1 cellular context compared by ENCODE assay signal in genomic region chr16:57800213-57801097, GRCh38.
A peak's percentile ranks its signal among the peaks of the same experiment; 100 is the strongest.
TF ChIP-seq lines count a peak whose summit lies in the region.

No MANE protein-coding gene starts in this region.

TF ChIP-seq in K562, 482 proteins besides CTCF, POLR2A, EP300 and RAD21 (continued from another document and continues in another):
- TF ChIP-seq, protein P1, sequence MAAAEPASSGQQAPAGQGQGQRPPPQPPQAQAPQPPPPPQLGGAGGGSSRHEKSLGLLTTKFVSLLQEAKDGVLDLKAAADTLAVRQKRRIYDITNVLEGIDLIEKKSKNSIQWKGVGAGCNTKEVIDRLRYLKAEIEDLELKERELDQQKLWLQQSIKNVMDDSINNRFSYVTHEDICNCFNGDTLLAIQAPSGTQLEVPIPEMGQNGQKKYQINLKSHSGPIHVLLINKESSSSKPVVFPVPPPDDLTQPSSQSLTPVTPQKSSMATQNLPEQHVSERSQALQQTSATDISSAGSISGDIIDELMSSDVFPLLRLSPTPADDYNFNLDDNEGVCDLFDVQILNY (CRISPR knock-in tag; IDR thresholded peaks at IDR 0.05) = no peak
- no peak for TF ChIP-seq PHB (CRISPR knock-in tag; IDR thresholded peaks at IDR 0.05)
- peak; percentile 97 for TF ChIP-seq SPI1 (IDR thresholded peaks at IDR 0.05; ENCODE audit: borderline replicate concordance, low read depth, low read length)
- TF ChIP-seq SNAPC5 (CRISPR knock-in tag; IDR thresholded peaks at IDR 0.05) = no peak
- TF ChIP-seq, protein P2, sequence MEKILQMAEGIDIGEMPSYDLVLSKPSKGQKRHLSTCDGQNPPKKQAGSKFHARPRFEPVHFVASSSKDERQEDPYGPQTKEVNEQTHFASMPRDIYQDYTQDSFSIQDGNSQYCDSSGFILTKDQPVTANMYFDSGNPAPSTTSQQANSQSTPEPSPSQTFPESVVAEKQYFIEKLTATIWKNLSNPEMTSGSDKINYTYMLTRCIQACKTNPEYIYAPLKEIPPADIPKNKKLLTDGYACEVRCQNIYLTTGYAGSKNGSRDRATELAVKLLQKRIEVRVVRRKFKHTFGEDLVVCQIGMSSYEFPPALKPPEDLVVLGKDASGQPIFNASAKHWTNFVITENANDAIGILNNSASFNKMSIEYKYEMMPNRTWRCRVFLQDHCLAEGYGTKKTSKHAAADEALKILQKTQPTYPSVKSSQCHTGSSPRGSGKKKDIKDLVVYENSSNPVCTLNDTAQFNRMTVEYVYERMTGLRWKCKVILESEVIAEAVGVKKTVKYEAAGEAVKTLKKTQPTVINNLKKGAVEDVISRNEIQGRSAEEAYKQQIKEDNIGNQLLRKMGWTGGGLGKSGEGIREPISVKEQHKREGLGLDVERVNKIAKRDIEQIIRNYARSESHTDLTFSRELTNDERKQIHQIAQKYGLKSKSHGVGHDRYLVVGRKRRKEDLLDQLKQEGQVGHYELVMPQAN (IDR thresholded peaks at IDR 0.05; ENCODE audit: borderline replicate concordance) = no peak
- no peak for TF ChIP-seq SIRT6 (IDR thresholded peaks at IDR 0.05; ENCODE audit: low read depth, low read length)
- no peak for TF ChIP-seq FOXA1 (IDR thresholded peaks at IDR 0.05; ENCODE audit: borderline replicate concordance)
- no peak for TF ChIP-seq SIN3A (IDR thresholded peaks at IDR 0.05; ENCODE audit: borderline replicate concordance in 2 of 2, control insufficient read depth in 1 of 2, low read depth in 2 of 2, low read length in 2 of 2)
- TF ChIP-seq, protein P3, sequence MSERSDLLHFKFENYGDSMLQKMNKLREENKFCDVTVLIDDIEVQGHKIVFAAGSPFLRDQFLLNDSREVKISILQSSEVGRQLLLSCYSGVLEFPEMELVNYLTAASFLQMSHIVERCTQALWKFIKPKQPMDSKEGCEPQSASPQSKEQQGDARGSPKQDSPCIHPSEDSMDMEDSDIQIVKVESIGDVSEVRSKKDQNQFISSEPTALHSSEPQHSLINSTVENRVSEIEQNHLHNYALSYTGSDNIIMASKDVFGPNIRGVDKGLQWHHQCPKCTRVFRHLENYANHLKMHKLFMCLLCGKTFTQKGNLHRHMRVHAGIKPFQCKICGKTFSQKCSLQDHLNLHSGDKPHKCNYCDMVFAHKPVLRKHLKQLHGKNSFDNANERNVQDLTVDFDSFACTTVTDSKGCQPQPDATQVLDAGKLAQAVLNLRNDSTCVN (CRISPR knock-in tag; IDR thresholded peaks at IDR 0.05) = no peak
- TF ChIP-seq, protein P4, sequence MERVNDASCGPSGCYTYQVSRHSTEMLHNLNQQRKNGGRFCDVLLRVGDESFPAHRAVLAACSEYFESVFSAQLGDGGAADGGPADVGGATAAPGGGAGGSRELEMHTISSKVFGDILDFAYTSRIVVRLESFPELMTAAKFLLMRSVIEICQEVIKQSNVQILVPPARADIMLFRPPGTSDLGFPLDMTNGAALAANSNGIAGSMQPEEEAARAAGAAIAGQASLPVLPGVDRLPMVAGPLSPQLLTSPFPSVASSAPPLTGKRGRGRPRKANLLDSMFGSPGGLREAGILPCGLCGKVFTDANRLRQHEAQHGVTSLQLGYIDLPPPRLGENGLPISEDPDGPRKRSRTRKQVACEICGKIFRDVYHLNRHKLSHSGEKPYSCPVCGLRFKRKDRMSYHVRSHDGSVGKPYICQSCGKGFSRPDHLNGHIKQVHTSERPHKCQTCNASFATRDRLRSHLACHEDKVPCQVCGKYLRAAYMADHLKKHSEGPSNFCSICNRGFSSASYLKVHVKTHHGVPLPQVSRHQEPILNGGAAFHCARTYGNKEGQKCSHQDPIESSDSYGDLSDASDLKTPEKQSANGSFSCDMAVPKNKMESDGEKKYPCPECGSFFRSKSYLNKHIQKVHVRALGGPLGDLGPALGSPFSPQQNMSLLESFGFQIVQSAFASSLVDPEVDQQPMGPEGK (CRISPR knock-in tag; IDR thresholded peaks at IDR 0.05; ENCODE audit: borderline replicate concordance) = no peak
- TF ChIP-seq ATF4 (CRISPR knock-in tag; IDR thresholded peaks at IDR 0.05) = no peak
- TF ChIP-seq SMARCC2 (IDR thresholded peaks at IDR 0.05; ENCODE audit: low read depth) = 0 out of 2 replicates have a peak, but pooled peaks have one; percentile 47
- TF ChIP-seq CREB1 (IDR thresholded peaks at IDR 0.05) = no peak
- no peak for TF ChIP-seq CREB1 (CRISPR knock-in tag; IDR thresholded peaks at IDR 0.05)
- TF ChIP-seq HINFP (tag; conservative IDR thresholded peaks at IDR 0.05; ENCODE audit: low read depth) = no peak
- no peak for TF ChIP-seq YY1 (IDR thresholded peaks at IDR 0.05; ENCODE audit: borderline replicate concordance in 1 of 3, control insufficient read depth in 1 of 3, extremely low read depth in 1 of 3, insufficient read depth in 3 of 3, insufficient read length in 1 of 3, insufficient replicate concordance in 2 of 3, low read depth in 1 of 3, low read length in 2 of 3)
- TF ChIP-seq CSDE1 (IDR thresholded peaks at IDR 0.05) = no peak
- TF ChIP-seq, protein P5, sequence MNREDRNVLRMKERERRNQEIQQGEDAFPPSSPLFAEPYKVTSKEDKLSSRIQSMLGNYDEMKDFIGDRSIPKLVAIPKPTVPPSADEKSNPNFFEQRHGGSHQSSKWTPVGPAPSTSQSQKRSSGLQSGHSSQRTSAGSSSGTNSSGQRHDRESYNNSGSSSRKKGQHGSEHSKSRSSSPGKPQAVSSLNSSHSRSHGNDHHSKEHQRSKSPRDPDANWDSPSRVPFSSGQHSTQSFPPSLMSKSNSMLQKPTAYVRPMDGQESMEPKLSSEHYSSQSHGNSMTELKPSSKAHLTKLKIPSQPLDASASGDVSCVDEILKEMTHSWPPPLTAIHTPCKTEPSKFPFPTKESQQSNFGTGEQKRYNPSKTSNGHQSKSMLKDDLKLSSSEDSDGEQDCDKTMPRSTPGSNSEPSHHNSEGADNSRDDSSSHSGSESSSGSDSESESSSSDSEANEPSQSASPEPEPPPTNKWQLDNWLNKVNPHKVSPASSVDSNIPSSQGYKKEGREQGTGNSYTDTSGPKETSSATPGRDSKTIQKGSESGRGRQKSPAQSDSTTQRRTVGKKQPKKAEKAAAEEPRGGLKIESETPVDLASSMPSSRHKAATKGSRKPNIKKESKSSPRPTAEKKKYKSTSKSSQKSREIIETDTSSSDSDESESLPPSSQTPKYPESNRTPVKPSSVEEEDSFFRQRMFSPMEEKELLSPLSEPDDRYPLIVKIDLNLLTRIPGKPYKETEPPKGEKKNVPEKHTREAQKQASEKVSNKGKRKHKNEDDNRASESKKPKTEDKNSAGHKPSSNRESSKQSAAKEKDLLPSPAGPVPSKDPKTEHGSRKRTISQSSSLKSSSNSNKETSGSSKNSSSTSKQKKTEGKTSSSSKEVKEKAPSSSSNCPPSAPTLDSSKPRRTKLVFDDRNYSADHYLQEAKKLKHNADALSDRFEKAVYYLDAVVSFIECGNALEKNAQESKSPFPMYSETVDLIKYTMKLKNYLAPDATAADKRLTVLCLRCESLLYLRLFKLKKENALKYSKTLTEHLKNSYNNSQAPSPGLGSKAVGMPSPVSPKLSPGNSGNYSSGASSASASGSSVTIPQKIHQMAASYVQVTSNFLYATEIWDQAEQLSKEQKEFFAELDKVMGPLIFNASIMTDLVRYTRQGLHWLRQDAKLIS (CRISPR knock-in tag; IDR thresholded peaks at IDR 0.05) = no peak
- TF ChIP-seq, protein P6, sequence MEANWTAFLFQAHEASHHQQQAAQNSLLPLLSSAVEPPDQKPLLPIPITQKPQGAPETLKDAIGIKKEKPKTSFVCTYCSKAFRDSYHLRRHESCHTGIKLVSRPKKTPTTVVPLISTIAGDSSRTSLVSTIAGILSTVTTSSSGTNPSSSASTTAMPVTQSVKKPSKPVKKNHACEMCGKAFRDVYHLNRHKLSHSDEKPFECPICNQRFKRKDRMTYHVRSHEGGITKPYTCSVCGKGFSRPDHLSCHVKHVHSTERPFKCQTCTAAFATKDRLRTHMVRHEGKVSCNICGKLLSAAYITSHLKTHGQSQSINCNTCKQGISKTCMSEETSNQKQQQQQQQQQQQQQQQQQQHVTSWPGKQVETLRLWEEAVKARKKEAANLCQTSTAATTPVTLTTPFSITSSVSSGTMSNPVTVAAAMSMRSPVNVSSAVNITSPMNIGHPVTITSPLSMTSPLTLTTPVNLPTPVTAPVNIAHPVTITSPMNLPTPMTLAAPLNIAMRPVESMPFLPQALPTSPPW (CRISPR knock-in tag; IDR thresholded peaks at IDR 0.05) = no peak; the same call in 1 of the 2 replicates
- TF ChIP-seq CHD1 (IDR thresholded peaks at IDR 0.05; ENCODE audit: low read length) = peak; percentile 42
- no peak for TF ChIP-seq SMAD3 (CRISPR knock-in tag; conservative IDR thresholded peaks at IDR 0.05)
- TF ChIP-seq ATF7 (IDR thresholded peaks at IDR 0.05) = peak; percentile 33; the same call in 1 of the 2 replicates
- TF ChIP-seq ZNF197 (CRISPR knock-in tag; IDR thresholded peaks at IDR 0.05; ENCODE audit: low read depth) = no peak
- peak; percentile 40; the same call in 1 of the 2 replicates for TF ChIP-seq GABPA (tag; conservative IDR thresholded peaks at IDR 0.05; ENCODE audit: low read depth)
- peak; percentile 79; the same call in 1 of the 2 replicates for TF ChIP-seq MTA1 (IDR thresholded peaks at IDR 0.05; ENCODE audit: borderline replicate concordance)
- TF ChIP-seq ZSCAN29 (IDR thresholded peaks at IDR 0.05) = no peak
- TF ChIP-seq ZNF695 (CRISPR knock-in tag; IDR thresholded peaks at IDR 0.05) = no peak
- TF ChIP-seq ZNF449 (CRISPR knock-in tag; IDR thresholded peaks at IDR 0.05) = no peak
- TF ChIP-seq SOX6 (IDR thresholded peaks at IDR 0.05) = peak; percentile 64; the same call in 1 of the 2 replicates
- TF ChIP-seq TCFL5 (CRISPR knock-in tag; conservative IDR thresholded peaks at IDR 0.05) = no peak
- peak; percentile 58; the same call in 1 of the 2 replicates for TF ChIP-seq CREM (IDR thresholded peaks at IDR 0.05; ENCODE audit: low read depth)
- TF ChIP-seq, protein P7, sequence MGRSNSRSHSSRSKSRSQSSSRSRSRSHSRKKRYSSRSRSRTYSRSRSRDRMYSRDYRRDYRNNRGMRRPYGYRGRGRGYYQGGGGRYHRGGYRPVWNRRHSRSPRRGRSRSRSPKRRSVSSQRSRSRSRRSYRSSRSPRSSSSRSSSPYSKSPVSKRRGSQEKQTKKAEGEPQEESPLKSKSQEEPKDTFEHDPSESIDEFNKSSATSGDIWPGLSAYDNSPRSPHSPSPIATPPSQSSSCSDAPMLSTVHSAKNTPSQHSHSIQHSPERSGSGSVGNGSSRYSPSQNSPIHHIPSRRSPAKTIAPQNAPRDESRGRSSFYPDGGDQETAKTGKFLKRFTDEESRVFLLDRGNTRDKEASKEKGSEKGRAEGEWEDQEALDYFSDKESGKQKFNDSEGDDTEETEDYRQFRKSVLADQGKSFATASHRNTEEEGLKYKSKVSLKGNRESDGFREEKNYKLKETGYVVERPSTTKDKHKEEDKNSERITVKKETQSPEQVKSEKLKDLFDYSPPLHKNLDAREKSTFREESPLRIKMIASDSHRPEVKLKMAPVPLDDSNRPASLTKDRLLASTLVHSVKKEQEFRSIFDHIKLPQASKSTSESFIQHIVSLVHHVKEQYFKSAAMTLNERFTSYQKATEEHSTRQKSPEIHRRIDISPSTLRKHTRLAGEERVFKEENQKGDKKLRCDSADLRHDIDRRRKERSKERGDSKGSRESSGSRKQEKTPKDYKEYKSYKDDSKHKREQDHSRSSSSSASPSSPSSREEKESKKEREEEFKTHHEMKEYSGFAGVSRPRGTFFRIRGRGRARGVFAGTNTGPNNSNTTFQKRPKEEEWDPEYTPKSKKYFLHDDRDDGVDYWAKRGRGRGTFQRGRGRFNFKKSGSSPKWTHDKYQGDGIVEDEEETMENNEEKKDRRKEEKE (IDR thresholded peaks at IDR 0.05; ENCODE audit: borderline replicate concordance in 1 of 2, control insufficient read depth in 1 of 2, low read depth in 2 of 2, low read length in 1 of 2) = no peak
- no peak for TF ChIP-seq L3MBTL2 (IDR thresholded peaks at IDR 0.05)
- TF ChIP-seq ARNT (IDR thresholded peaks at IDR 0.05) = no peak
- TF ChIP-seq, protein P8, sequence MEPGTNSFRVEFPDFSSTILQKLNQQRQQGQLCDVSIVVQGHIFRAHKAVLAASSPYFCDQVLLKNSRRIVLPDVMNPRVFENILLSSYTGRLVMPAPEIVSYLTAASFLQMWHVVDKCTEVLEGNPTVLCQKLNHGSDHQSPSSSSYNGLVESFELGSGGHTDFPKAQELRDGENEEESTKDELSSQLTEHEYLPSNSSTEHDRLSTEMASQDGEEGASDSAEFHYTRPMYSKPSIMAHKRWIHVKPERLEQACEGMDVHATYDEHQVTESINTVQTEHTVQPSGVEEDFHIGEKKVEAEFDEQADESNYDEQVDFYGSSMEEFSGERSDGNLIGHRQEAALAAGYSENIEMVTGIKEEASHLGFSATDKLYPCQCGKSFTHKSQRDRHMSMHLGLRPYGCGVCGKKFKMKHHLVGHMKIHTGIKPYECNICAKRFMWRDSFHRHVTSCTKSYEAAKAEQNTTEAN (CRISPR knock-in tag; IDR thresholded peaks at IDR 0.05) = no peak
- no peak for TF ChIP-seq GTF2A2 (tag; IDR thresholded peaks at IDR 0.05)
- TF ChIP-seq ETV1 (tag; conservative IDR thresholded peaks at IDR 0.05; ENCODE audit: low read depth) = peak; percentile 53
- no peak for TF ChIP-seq ZNF644 (tag; IDR thresholded peaks at IDR 0.05; ENCODE audit: low read depth)
- no peak for TF ChIP-seq ARID2 (IDR thresholded peaks at IDR 0.05)
- no peak for TF ChIP-seq MIER1 (IDR thresholded peaks at IDR 0.05; ENCODE audit: low read depth)
- peak; percentile 80 for TF ChIP-seq CBFA2T3 (IDR thresholded peaks at IDR 0.05)
- TF ChIP-seq ZNF146 (CRISPR knock-in tag; IDR thresholded peaks at IDR 0.05; ENCODE audit: unreplicated experiment) = no peak
- TF ChIP-seq MEIS2 (IDR thresholded peaks at IDR 0.05; ENCODE audit: partially characterized antibody) = no peak
